Comparison of ENCODE assay signal across 25 cellular contexts in the genomic region with DNA sequence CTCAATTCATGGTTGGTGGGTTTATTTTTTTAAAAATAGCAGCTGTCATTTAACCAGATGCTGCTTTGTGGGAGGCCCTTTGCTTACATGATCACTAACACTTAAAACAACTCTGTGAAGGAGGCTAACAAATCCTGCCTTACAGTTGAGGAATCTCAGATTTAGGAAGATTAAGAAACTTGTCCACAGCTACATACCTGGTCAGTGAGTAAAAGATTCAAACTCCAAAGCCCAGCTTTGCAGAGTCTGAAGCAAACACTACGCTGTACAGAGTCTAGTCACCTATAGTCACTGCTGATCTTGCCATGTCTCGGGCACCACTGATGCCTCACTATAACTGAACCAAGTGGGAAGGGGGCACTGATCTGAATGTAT.
"Had no signal": no experiment of that assay in that cellular context is flagged by ENCODE, and none has a peak within 500 bp of the region (broad histone marks: within the 10 kb centered on the region; RNA-seq: fewer than 3 reads in every experiment).

No MANE protein-coding gene starts in this region.

- H3K4me3 Mint-ChIP-seq: activated naive CD8-positive, alpha-beta T cell treated with anti-CD3 and anti-CD28 coated beads for 36 hours; brain; dendritic cell treated with granulocyte-macrophage colony-stimulating factor and Interleukin-4, amounts not matched to agents 40 ng/mL and 50 ng/mL, for 4 days; memory B cell; nephron progenitor cell; stimulated activated naive CD8-positive, alpha-beta T cell treated with anti-CD3 and anti-CD28 coated beads, Interleukin-15, Interleukin-2, amounts not matched to agents 100 ng/mL and 50 ng/mL, for 24 hours; T-helper 1 cell treated with Interleukin-12 subunit alpha and Interleukin-12 subunit beta and Interleukin-4 antibody, amounts not matched to agents 30 μg/mL and 1 μg/mL, for 36 hours had no signal

- H3K9me3 Mint-ChIP-seq: dendritic cell treated with granulocyte-macrophage colony-stimulating factor and Interleukin-4, amounts not matched to agents 40 ng/mL and 50 ng/mL, for 4 days; stimulated activated naive CD8-positive, alpha-beta T cell treated with anti-CD3 and anti-CD28 coated beads, Interleukin-15, Interleukin-2, amounts not matched to agents 100 ng/mL and 50 ng/mL, for 24 hours; T-helper 1 cell treated with Interleukin-12 subunit alpha and Interleukin-12 subunit beta and Interleukin-4 antibody, amounts not matched to agents 30 μg/mL and 1 μg/mL, for 36 hours had no signal

- H3K36me3 Mint-ChIP-seq: brain had no signal

- H3K9me3 ChIP-seq: mucosa of descending colon, pancreas, thyroid gland had no signal

- H3K4me1 Mint-ChIP-seq: activated naive CD8-positive, alpha-beta T cell treated with anti-CD3 and anti-CD28 coated beads for 36 hours; memory B cell had no signal

- H3K4me3 ChIP-seq: mucosa of descending colon, pancreas, thyroid gland had no signal

- H3K27ac Mint-ChIP-seq: activated naive CD8-positive, alpha-beta T cell treated with anti-CD3 and anti-CD28 coated beads for 36 hours; brain; dendritic cell treated with granulocyte-macrophage colony-stimulating factor and Interleukin-4, amounts not matched to agents 40 ng/mL and 50 ng/mL, for 4 days; memory B cell; nephron progenitor cell; stimulated activated naive CD8-positive, alpha-beta T cell treated with anti-CD3 and anti-CD28 coated beads, Interleukin-15, Interleukin-2, amounts not matched to agents 100 ng/mL and 50 ng/mL, for 24 hours; T-helper 1 cell treated with Interleukin-12 subunit alpha and Interleukin-12 subunit beta and Interleukin-4 antibody, amounts not matched to agents 30 μg/mL and 1 μg/mL, for 36 hours had no signal

- DNase-seq: activated CD4-positive, alpha-beta T cell treated with anti-CD3 and anti-CD28 coated beads for 4 hours; activated CD4-positive, alpha-beta T cell treated with anti-CD3 and anti-CD28 coated beads, Interleukin-2, amount 50 U/mL, for 48 hours; activated CD4-positive, CD25-positive, alpha-beta regulatory T cell; activated CD8-positive, alpha-beta memory T cell treated with anti-CD3 and anti-CD28 coated beads, Interleukin-2, amount 50 U/mL, for 48 hours; activated naive CD4-positive, alpha-beta T cell treated with Interleukin-2 at 50 U/mL for 16 hours; activated naive CD8-positive, alpha-beta T cell treated with anti-CD3 and anti-CD28 coated beads for 36 hours; activated T-cell treated with anti-CD3 and anti-CD28 coated beads, Interleukin-2, amount 50 U/mL, for 48 hours; effector CD4-positive, alpha-beta T cell; erythroblast; glutamatergic neuron; islet precursor cell; left cardiac atrium; mucosa of descending colon; nephron progenitor cell; pancreas; right cardiac atrium; stimulated activated CD4-positive, alpha-beta T cell treated with anti-CD3 and anti-CD28 coated beads, Interleukin-1b, Interleukin-23, amount 100 ng/mL, for 48 hours; substantia nigra; thyroid gland had no signal

- H3K36me3 ChIP-seq: pancreas, thyroid gland had no signal

- H3K27me3 ChIP-seq: pancreas, thyroid gland had no signal

- FAIRE-seq: frontal cortex, pancreas had no signal

- H3K27me3 Mint-ChIP-seq: activated naive CD8-positive, alpha-beta T cell treated with anti-CD3 and anti-CD28 coated beads for 36 hours; brain; dendritic cell treated with granulocyte-macrophage colony-stimulating factor and Interleukin-4, amounts not matched to agents 40 ng/mL and 50 ng/mL, for 4 days; memory B cell; stimulated activated naive CD8-positive, alpha-beta T cell treated with anti-CD3 and anti-CD28 coated beads, Interleukin-15, Interleukin-2, amounts not matched to agents 100 ng/mL and 50 ng/mL, for 24 hours had no signal

- H3K27ac ChIP-seq: pancreas, thyroid gland had no signal

- H3K4me1 ChIP-seq: pancreas, thyroid gland had no signal
